Comparison of ENCODE assay signal across 8 cellular contexts in genomic region chr20:59560588-59561227, GRCh38. TPM values are rescaled to one million over a fixed set of nuclear protein-coding genes. Genes with fewer than 3 reads are reported as not detected.
DNase-seq lines count a peak whose midpoint lies in the region; ATAC-seq, FAIRE-seq and TF ChIP-seq lines count a peak whose summit lies in the region.
"Had no signal": no experiment of that assay in that cellular context is flagged by ENCODE, and none has a peak within 500 bp of the region (broad histone marks: within the 10 kb centered on the region; RNA-seq: fewer than 3 reads in every experiment).

No MANE protein-coding gene starts in this region.

- no peak overlapping the region for H4K12ac ChIP-seq in trophoblast cell (ENCODE audit: low read depth, low read length)

- H3K27ac ChIP-seq in H1 (ENCODE audit: low read depth, low read length) (no peak overlapping the region), trophoblast cell (ENCODE audit: low read depth, low read length) (no peak overlapping the region)

- H2AFZ ChIP-seq in H1 (ENCODE audit: low read length) (no peak overlapping the region), trophoblast cell (ENCODE audit: insufficient read depth, low read length, poor library complexity) (no peak overlapping the region)

- no peak overlapping the region for H3K56ac ChIP-seq in H1 (replicated peaks; ENCODE audit: insufficient read length, low read depth, low read length)

- H3K4ac ChIP-seq in H1 (replicated peaks; ENCODE audit: insufficient read length, low read depth, low read length) (no peak overlapping the region), trophoblast cell (ENCODE audit: low read depth, low read length) (no peak overlapping the region)

- no peak overlapping the region for H3K4me3 Mint-ChIP-seq in activated CD8-positive, alpha-beta memory T cell treated with anti-CD3 and anti-CD28 coated beads, Interleukin-2, amount 10 ng/mL, durations not matched to agents 7 days and 5 days

- H3K9ac ChIP-seq in H1 (replicated peaks in 1 of 4; ENCODE audit: extremely low read depth in 1 of 4, low read depth in 3 of 4, low read length in 3 of 4): no peak overlapping the region
- H3K9ac ChIP-seq in trophoblast cell (ENCODE audit: low read length): no peak overlapping the region

- no peak overlapping the region for H4K91ac ChIP-seq in H1 (replicated peaks; ENCODE audit: insufficient read length, low read length)
- H4K91ac ChIP-seq in trophoblast cell (ENCODE audit: low read depth, low read length): no peak overlapping the region

- H3K4me1 Mint-ChIP-seq in activated CD8-positive, alpha-beta memory T cell treated with anti-CD3 and anti-CD28 coated beads, Interleukin-2, amount 10 ng/mL, durations not matched to agents 7 days and 5 days: peaks cover 9% of the 10 kb centered on the region

- no peak overlapping the region for H2BK12ac ChIP-seq in H1 (ENCODE audit: low read depth, low read length)
- no peak overlapping the region for H2BK12ac ChIP-seq in trophoblast cell (ENCODE audit: low read length)

- H3K9me3 Mint-ChIP-seq in activated CD8-positive, alpha-beta memory T cell treated with anti-CD3 and anti-CD28 coated beads, Interleukin-2, amount 10 ng/mL, durations not matched to agents 7 days and 5 days (ENCODE audit: low read depth): no peaks in the 10 kb centered on the region

- H3K18ac ChIP-seq in H1 (ENCODE audit: extremely low read depth, low read length) (no peak overlapping the region), trophoblast cell (ENCODE audit: low read length) (no peak overlapping the region)

- H4K8ac ChIP-seq in H1 (ENCODE audit: extremely low read depth, insufficient read depth, low read length): no peak overlapping the region
- no peak overlapping the region for H4K8ac ChIP-seq in trophoblast cell (ENCODE audit: low read depth, low read length)

- no peaks in the 10 kb centered on the region for H3K36me3 Mint-ChIP-seq in activated CD8-positive, alpha-beta memory T cell treated with anti-CD3 and anti-CD28 coated beads, Interleukin-2, amount 10 ng/mL, durations not matched to agents 7 days and 5 days

- H3K79me2 ChIP-seq in H1 (ENCODE audit: control insufficient read depth in 1 of 2, insufficient read depth in 2 of 2, low read length in 2 of 2): no peaks in the 10 kb centered on the region
- H3K79me2 ChIP-seq in trophoblast cell (ENCODE audit: control insufficient read depth, insufficient read depth, low read length, poor library complexity): no peaks in the 10 kb centered on the region

- H2BK15ac ChIP-seq in H1 (ENCODE audit: low read length): no peak overlapping the region

- H2BK5ac ChIP-seq in H1 (ENCODE audit: low read depth, low read length) (no peak overlapping the region), trophoblast cell (ENCODE audit: low read depth, low read length, poor library complexity) (no peak overlapping the region)

- TF ChIP-seq POLR2A in NB4 (IDR thresholded peaks at IDR 0.05; ENCODE audit: extremely low read depth, insufficient read length): no peak
- TF ChIP-seq POLR2A in H1 (IDR thresholded peaks at IDR 0.05; ENCODE audit: control extremely low read depth in 1 of 2, low read depth in 2 of 2, low read length in 2 of 2): no peak

- no peak overlapping the region for H3K4me2 ChIP-seq in H1 (ENCODE audit: insufficient read depth in 1 of 2, low read depth in 2 of 2, low read length in 2 of 2)
- H3K4me2 ChIP-seq in trophoblast cell (ENCODE audit: low read length): no peak overlapping the region

- H3K23ac ChIP-seq in H1 (ENCODE audit: insufficient read length) (no peak overlapping the region), trophoblast cell (ENCODE audit: low read length) (no peak overlapping the region)

- H3K27me3 Mint-ChIP-seq in activated CD8-positive, alpha-beta memory T cell treated with anti-CD3 and anti-CD28 coated beads, Interleukin-2, amount 10 ng/mL, durations not matched to agents 7 days and 5 days: peaks cover 3% of the 10 kb centered on the region

- H2BK20ac ChIP-seq in H1 (ENCODE audit: low read length): no peak overlapping the region

- no peak overlapping the region for H2BK120ac ChIP-seq in H1 (replicated peaks; ENCODE audit: low read depth, low read length)
- no peak overlapping the region for H2BK120ac ChIP-seq in trophoblast cell (ENCODE audit: insufficient read depth, low read length, poor library complexity)

- no peaks in the 10 kb centered on the region for H3K23me2 ChIP-seq in H1 (ENCODE audit: low read depth, low read length)

- H3K79me1 ChIP-seq in H1 (ENCODE audit: low read depth, low read length): no peaks in the 10 kb centered on the region
- no peaks in the 10 kb centered on the region for H3K79me1 ChIP-seq in trophoblast cell (ENCODE audit: low read length)

- peaks cover 0 to 1% of the 10 kb centered on the region in 2 experiments for H4K20me1 ChIP-seq in H1 (replicated peaks in 1 of 2; ENCODE audit: control insufficient read depth in 1 of 2, insufficient read depth in 2 of 2, low read length in 2 of 2)

- H3K27me3 ChIP-seq in H1 (replicated peaks in 1 of 4; ENCODE audit: control insufficient read depth in 3 of 4, extremely low read depth in 1 of 4, insufficient read depth in 3 of 4, low read length in 3 of 4): no peaks in the 10 kb centered on the region
- no peaks in the 10 kb centered on the region for H3K27me3 ChIP-seq in trophoblast cell (ENCODE audit: insufficient read depth, low read length)

- POLR2A ChIA-PET in H1 (lab: Charles Lee; ENCODE audit: partially characterized antibody): no interaction called here

- FAIRE-seq in H1 (lab: Jason Lieb, UNC): no peak

- H3K4me3 ChIP-seq in NB4 (ENCODE audit: low read depth, low read length) (no peak overlapping the region), H1 (ENCODE audit: extremely low read depth in 1 of 4, insufficient read depth in 2 of 4, low read depth in 3 of 4, low read length in 4 of 4) (no peak overlapping the region), trophoblast cell (ENCODE audit: low read depth, low read length) (peak overlapping the region; percentile 9)

- WGBS in H1 (ENCODE audit: extremely low coverage in 1 of 2, insufficient coverage in 1 of 2, insufficient read length in 1 of 2, insufficient replicate concordance in 2 of 2, low coverage in 1 of 2, low lambda C conversion rate in 2 of 2, missing lambda C conversion rate in 1 of 2), 2 experiments: 60% methylated on average over 7 of the region's 7 CpGs; no CpG with 5 or more reads in 1 of the 2 experiments
- WGBS in trophoblast cell (ENCODE audit: extremely low coverage, insufficient coverage, insufficient read length): no CpG with 5 or more reads among the region's 7 CpGs

- H3K36me3 ChIP-seq in H1 (ENCODE audit: control insufficient read depth in 2 of 4, insufficient read depth in 4 of 4, low read length in 3 of 4) (no peaks in the 10 kb centered on the region), trophoblast cell (ENCODE audit: control insufficient read depth in 1 of 2, insufficient read depth in 2 of 2, low read length in 2 of 2) (no peaks in the 10 kb centered on the region)

- no peak for TF ChIP-seq EP300 in H1 (IDR thresholded peaks at IDR 0.05; ENCODE audit: borderline replicate concordance in 1 of 2, low read depth in 2 of 2, low read length in 2 of 2)

- TF ChIP-seq CTCF in GM10266 (IDR thresholded peaks at IDR 0.05; ENCODE audit: control insufficient read depth, insufficient read depth, low read depth, missing control alignments) (peak; percentile 30), NB4 (IDR thresholded peaks at IDR 0.05; ENCODE audit: low read depth, low read length) (peak; percentile 91), H1 (IDR thresholded peaks at IDR 0.05; ENCODE audit: control extremely low read depth in 1 of 3, insufficient read depth in 1 of 3, low read depth in 1 of 3, low read length in 3 of 3) (peak in 2 of 3 experiments; percentile 25; a peak in 2 of 4 replicates)

- TF ChIP-seq RAD21 in H1 (IDR thresholded peaks at IDR 0.05 in 1 of 2, conservative IDR thresholded peaks at IDR 0.05 in 1 of 2; ENCODE audit: low read depth in 2 of 2, low read length in 2 of 2): peak in 1 of 2 experiments; percentile 3; a peak in 1 of 4 replicates

- CTCF ChIA-PET in H1 (lab: Charles Lee; ENCODE audit: partially characterized antibody): interaction anchor here (0.7 to 1.3 kb wide), 6 partner anchors 10 to 198 kb away, joined by 3 to 7 read pairs (median 4); no protein-coding TSS in a partner anchor
- CTCF ChIA-PET in activated CD8-positive, alpha-beta memory T cell treated with anti-CD3 and anti-CD28 coated beads, Interleukin-2, amount 10 ng/mL, durations not matched to agents 7 days and 5 days (lab: Charles Lee): interaction anchor here (0.6 to 3.0 kb wide), 4 partner anchors 10 to 17 kb away, joined by 3 to 19 read pairs (median 4); no protein-coding TSS in a partner anchor

- H4K5ac ChIP-seq in H1 (ENCODE audit: insufficient read length, low read depth, low read length): no peak overlapping the region

- no peak overlapping the region for H3K27ac Mint-ChIP-seq in activated CD8-positive, alpha-beta memory T cell treated with anti-CD3 and anti-CD28 coated beads, Interleukin-2, amount 10 ng/mL, durations not matched to agents 7 days and 5 days

- ATAC-seq in activated CD8-positive, alpha-beta memory T cell treated with anti-CD3 and anti-CD28 coated beads, Interleukin-2, amount 10 ng/mL, durations not matched to agents 7 days and 5 days: no peak

- no peaks in the 10 kb centered on the region for H3K4me1 ChIP-seq in H1 (replicated peaks in 1 of 4; ENCODE audit: control insufficient read depth in 3 of 4, insufficient read depth in 4 of 4, low read length in 3 of 4)
- H3K4me1 ChIP-seq in trophoblast cell (ENCODE audit: control insufficient read depth in 1 of 2, insufficient read depth in 2 of 2, low read length in 2 of 2): no peaks in the 10 kb centered on the region

- H3K9me3 ChIP-seq in H1 (ENCODE audit: insufficient read depth in 2 of 2, low read depth in 1 of 2, low read length in 1 of 2) (peaks cover 60 to 65% of the 10 kb centered on the region in 2 experiments), trophoblast cell (ENCODE audit: insufficient read depth, low read depth, low read length) (peaks cover 9% of the 10 kb centered on the region)

- H3K14ac ChIP-seq in H1 (ENCODE audit: insufficient read length) (no peak overlapping the region), trophoblast cell (ENCODE audit: low read length) (no peak overlapping the region)

- DNase-seq in GM10266 (ENCODE audit: extremely low spot score) (peak; percentile 52), NB4 (ENCODE audit: low read depth) (peak; percentile 63), H1 (ENCODE audit: low read depth in 1 of 2, low spot score in 2 of 2) (no peak), trophoblast cell (peak; percentile 20 to 42), NCI-H1694 treated with DMSO at 0.1 percent for 48 hours (lab: John Stamatoyannopoulos, UW) (no peak)
- no peak for DNase-seq in stimulated activated CD4-positive, alpha-beta T cell treated with anti-CD3 and anti-CD28 coated beads, Interleukin-4, amount 100 ng/mL, for 1 hour
- no peak for DNase-seq in activated CD8-positive, alpha-beta memory T cell treated with anti-CD3 and anti-CD28 coated beads, Interleukin-2, amount 10 ng/mL, durations not matched to agents 7 days and 5 days
- DNase-seq: NCI-H446 treated with DMSO at 0.1 percent for 48 hours had no signal

- no peak overlapping the region for H2AK5ac ChIP-seq in H1 (ENCODE audit: low read depth, low read length)
- no peak overlapping the region for H2AK5ac ChIP-seq in trophoblast cell (ENCODE audit: low read length)

RNA-seq across cellular contexts. Expression of gene PHACTR3, which starts 43.6 kb away (rescaled TPM):
- 0.13 TPM in 1 of 2 replicates, not detected in the other for total RNA-seq in H1 (2021; fragmentation: NEBNext Ultra II Directional; extraction: Animal tissue kit (Norgen Biotek cat#: 25700))
- polyA plus RNA-seq in H1 (2011; rRNA removed): 0.03 and 0.05 TPM in 2 replicates
- polyA plus RNA-seq in H1 (2011; cell fraction: cytosol; rRNA removed): 0.03 TPM
- not detected for polyA plus RNA-seq in H1 (2011; cell fraction: nucleus; rRNA removed)
- 0.09 to 0.11 TPM in 2 of 4 replicates, not detected in the others for polyA plus RNA-seq in H1 (2012, experiment 1 of 2)
- not detected for polyA plus RNA-seq in H1 (2012, experiment 2 of 2)
- polyA plus RNA-seq in H1 (2013, experiment 1 of 2): 0.30 TPM
- 0.22 TPM for polyA plus RNA-seq in H1 (2013, experiment 2 of 2)
- polyA minus RNA-seq in H1 (2011; rRNA and poly(A)+ RNA removed): not detected in 2 replicates
- not detected for polyA minus RNA-seq in H1 (2011; cell fraction: cytosol; rRNA and poly(A)+ RNA removed)
- polyA minus RNA-seq in H1 (2011; cell fraction: nucleus; rRNA and poly(A)+ RNA removed): not detected
- polyA plus RNA-seq in trophoblast cell (2013): not detected in 2 replicates
- total RNA-seq in activated CD8-positive, alpha-beta memory T cell treated with anti-CD3 and anti-CD28 coated beads, Interleukin-2, amount 10 ng/mL, durations not matched to agents 7 days and 5 days: not detected

Comparison
In these comparisons a context has a peak if more than half of its experiments do, and no peak if none do; other contexts are left out.
1. DNase-seq: peak in GM10266 (single experiment), NB4 (single experiment) and trophoblast cell (2 of 2); none in H1 (0 of 2), stimulated activated CD4-positive, alpha-beta T cell treated with anti-CD3 and anti-CD28 coated beads, Interleukin-4, amount 100 ng/mL, for 1 hour (single experiment), NCI-H1694 treated with DMSO at 0.1 percent for 48 hours (single experiment) and activated CD8-positive, alpha-beta memory T cell treated with anti-CD3 and anti-CD28 coated beads, Interleukin-2, amount 10 ng/mL, durations not matched to agents 7 days and 5 days (single experiment).
2. CTCF ChIP-seq: peak in every context shown above with its lines; median percentile 91 in NB4; 30 in GM10266; 25 in H1.